17 cellular contexts compared by ENCODE assay signal in the genomic region with DNA sequence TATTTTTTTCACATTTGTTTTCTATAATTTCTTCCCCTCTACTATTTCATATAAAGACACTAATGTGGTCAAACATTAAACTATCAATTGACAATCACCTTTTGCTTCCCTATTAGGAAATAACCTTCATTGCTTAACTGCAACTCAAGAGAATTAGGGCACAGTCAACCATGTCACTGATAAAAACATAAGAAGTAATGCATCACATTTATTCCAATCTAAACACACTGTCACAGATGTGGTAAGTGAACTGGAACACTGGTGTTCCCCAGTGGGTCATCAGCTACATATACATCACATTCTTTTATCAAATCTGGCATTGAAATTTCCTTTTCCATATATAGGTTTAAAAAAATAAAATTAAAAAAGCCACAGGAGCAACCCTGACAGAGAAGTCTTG. TPM values are rescaled to one million over a fixed set of nuclear protein-coding genes. Genes with fewer than 3 reads are reported as not detected.
"Had no signal": no experiment of that assay in that cellular context is flagged by ENCODE, and none has a peak within 500 bp of the region (broad histone marks: within the 10 kb centered on the region; RNA-seq: fewer than 3 reads in every experiment).

No MANE protein-coding gene starts in this region.

- H3K27ac Mint-ChIP-seq: activated CD4-positive, alpha-beta T cell treated with anti-CD3 and anti-CD28 coated beads, Interleukin-2, amount 10 ng/mL, durations not matched to agents 7 days and 5 days; activated naive CD8-positive, alpha-beta T cell treated with anti-CD3 and anti-CD28 coated beads for 36 hours; activated T-helper 1 cell treated with anti-CD3 and anti-CD28 coated beads, Interleukin-12 subunit alpha, Interleukin-12 subunit beta, Interleukin-2, Interleukin-4 antibody, amounts not matched to agents 30 ng/mL and 10 ng/mL and 1 ng/mL, durations not matched to agents 14 hours and 24 hours and 36 hours; naive thymus-derived CD8-positive, alpha-beta T cell; T-helper 2 cell treated with Interferon-gamma antibody and Interleukin-4, amounts not matched to agents 5 μg/mL and 100 μg/mL, for 36 hours had no signal

- H3K4me3 ChIP-seq: psoas muscle had no signal

- H3K9me3 Mint-ChIP-seq: activated CD4-positive, alpha-beta T cell treated with anti-CD3 and anti-CD28 coated beads, Interleukin-2, amount 10 ng/mL, durations not matched to agents 7 days and 5 days; activated naive CD8-positive, alpha-beta T cell treated with anti-CD3 and anti-CD28 coated beads for 36 hours; activated T-helper 1 cell treated with anti-CD3 and anti-CD28 coated beads, Interleukin-12 subunit alpha, Interleukin-12 subunit beta, Interleukin-2, Interleukin-4 antibody, amounts not matched to agents 30 ng/mL and 10 ng/mL and 1 ng/mL, durations not matched to agents 14 hours and 24 hours and 36 hours; naive thymus-derived CD8-positive, alpha-beta T cell; T-helper 2 cell treated with Interferon-gamma antibody and Interleukin-4, amounts not matched to agents 5 μg/mL and 100 μg/mL, for 36 hours had no signal

- H3K4me3 Mint-ChIP-seq: activated CD4-positive, alpha-beta T cell treated with anti-CD3 and anti-CD28 coated beads, Interleukin-2, amount 10 ng/mL, durations not matched to agents 7 days and 5 days; activated naive CD8-positive, alpha-beta T cell treated with anti-CD3 and anti-CD28 coated beads for 36 hours; activated T-helper 1 cell treated with anti-CD3 and anti-CD28 coated beads, Interleukin-12 subunit alpha, Interleukin-12 subunit beta, Interleukin-2, Interleukin-4 antibody, amounts not matched to agents 30 ng/mL and 10 ng/mL and 1 ng/mL, durations not matched to agents 14 hours and 24 hours and 36 hours; T-helper 2 cell treated with Interferon-gamma antibody and Interleukin-4, amounts not matched to agents 5 μg/mL and 100 μg/mL, for 36 hours had no signal

- H3K36me3 Mint-ChIP-seq: activated naive CD8-positive, alpha-beta T cell treated with anti-CD3 and anti-CD28 coated beads for 36 hours; naive thymus-derived CD8-positive, alpha-beta T cell had no signal

- ATAC-seq: gastrocnemius medialis; heart left ventricle; left colon; naive thymus-derived CD8-positive, alpha-beta T cell; psoas muscle; sciatic nerve had no signal

- H3K36me3 ChIP-seq: brain microvascular endothelial cell, gastrocnemius medialis, heart left ventricle, thoracic aorta had no signal

- H3K27ac ChIP-seq: psoas muscle, thoracic aorta had no signal

- DNase-seq: activated CD4-positive, alpha-beta T cell treated with anti-CD3 and anti-CD28 coated beads, Interleukin-2, amount 10 ng/mL, durations not matched to agents 7 days and 5 days; activated CD4-positive, CD25-positive, alpha-beta regulatory T cell; activated naive CD8-positive, alpha-beta T cell treated with anti-CD3 and anti-CD28 coated beads for 36 hours; brain microvascular endothelial cell; cerebellar nuclear complex; effector CD8-positive, alpha-beta T cell; gastrocnemius medialis; heart left ventricle; left colon; naive thymus-derived CD8-positive, alpha-beta T cell; psoas muscle; stimulated activated CD4-positive, alpha-beta T cell treated with anti-CD3 and anti-CD28 coated beads, Interleukin-1b, Interleukin-23, amount 100 ng/mL, for 48 hours had no signal

- H3K9me3 ChIP-seq: gastrocnemius medialis, heart left ventricle, psoas muscle, thoracic aorta had no signal

RNA-seq across cellular contexts. Expression of gene TRIL, which starts 3.7 kb away (rescaled TPM):
- total RNA-seq: activated CD4-positive, alpha-beta T cell treated with anti-CD3 and anti-CD28 coated beads, Interleukin-2, amount 10 ng/mL, durations not matched to agents 7 days and 5 days; activated CD8-positive, alpha-beta memory T cell treated with anti-CD3 and anti-CD28 coated beads for 36 hours; activated naive CD8-positive, alpha-beta T cell treated with anti-CD3 and anti-CD28 coated beads for 36 hours; naive thymus-derived CD8-positive, alpha-beta T cell had no signal
- polyA plus RNA-seq: naive thymus-derived CD8-positive, alpha-beta T cell had no signal
